20 cellular contexts compared by ENCODE assay signal in genomic region chr19:48487544-48487943, GRCh38. TPM values are rescaled to one million over a fixed set of nuclear protein-coding genes. Genes with fewer than 3 reads are reported as not detected.
DNase-seq lines count a peak whose midpoint lies in the region; ATAC-seq, FAIRE-seq and TF ChIP-seq lines count a peak whose summit lies in the region.
"Had no signal": no experiment of that assay in that cellular context is flagged by ENCODE, and none has a peak within 500 bp of the region (broad histone marks: within the 10 kb centered on the region; RNA-seq: fewer than 3 reads in every experiment).

No MANE protein-coding gene starts in this region.

- no peaks in the 10 kb centered on the region for H3K9me3 ChIP-seq in right cardiac atrium (ENCODE audit: control insufficient read depth, low read length)
- no peaks in the 10 kb centered on the region for H3K9me3 ChIP-seq in endothelial cell of umbilical vein (replicated peaks; ENCODE audit: control insufficient read depth, insufficient read depth, low read length)
- H3K9me3 ChIP-seq in osteoblast (ENCODE audit: low read depth, low read length) = no peaks in the 10 kb centered on the region
- H3K9me3 ChIP-seq: MG63, prostate gland, transverse colon had no signal

- no peaks in the 10 kb centered on the region for H3K9me1 ChIP-seq in endothelial cell of umbilical vein (replicated peaks; ENCODE audit: control insufficient read depth, extremely low read depth, insufficient read depth, low read length)

- H2AFZ ChIP-seq in endothelial cell of umbilical vein (ENCODE audit: low read depth, low read length) = no peak overlapping the region
- H2AFZ ChIP-seq in osteoblast (ENCODE audit: low read length) = no peak overlapping the region

- peak overlapping the region; percentile 42 for H3K4me2 ChIP-seq in endothelial cell of umbilical vein (ENCODE audit: insufficient read depth, low read length)
- H3K4me2 ChIP-seq in osteoblast (ENCODE audit: insufficient read depth, low read length) = peak overlapping the region; percentile 73

- CTCF ChIA-PET in endothelial cell of umbilical vein (lab: Charles Lee) = interaction anchor here (0.8 to 5.3 kb wide), 9 partner anchors 9 to 173 kb away, joined by 3 to 203 read pairs (median 5); partner anchors contain the start of gene KDELR1

- FAIRE-seq in endothelial cell of umbilical vein (lab: Jason Lieb, UNC) = no peak
- FAIRE-seq: GM12892 had no signal

- no peaks in the 10 kb centered on the region for H4K20me1 ChIP-seq in endothelial cell of umbilical vein (replicated peaks; ENCODE audit: control insufficient read depth, extremely low read depth, insufficient read depth, low read length)
- no peaks in the 10 kb centered on the region for H4K20me1 ChIP-seq in osteoblast (ENCODE audit: insufficient read depth, low read length)

- H3K79me2 ChIP-seq in endothelial cell of umbilical vein (ENCODE audit: control insufficient read depth, insufficient read depth, low read length) (no peaks in the 10 kb centered on the region), osteoblast (ENCODE audit: insufficient read depth, low read length) (no peaks in the 10 kb centered on the region)

- no peak overlapping the region for H3K9ac ChIP-seq in endothelial cell of umbilical vein (replicated peaks; ENCODE audit: extremely low read depth, insufficient read depth, low read length)

- peak overlapping the region; percentile 6 for H3K27ac ChIP-seq in right cardiac atrium (ENCODE audit: low read length)
- H3K27ac ChIP-seq in endothelial cell of umbilical vein (ENCODE audit: insufficient read depth, low read depth, low read length) = no peak overlapping the region
- H3K27ac ChIP-seq in osteoblast (ENCODE audit: low read depth, low read length) = peak overlapping the region; percentile 48
- H3K27ac ChIP-seq: transverse colon had no signal

- H3K36me3 ChIP-seq in endothelial cell of umbilical vein (ENCODE audit: control insufficient read depth in 2 of 2, extremely low read depth in 1 of 2, insufficient read depth in 2 of 2, low read length in 2 of 2) (no peaks in the 10 kb centered on the region), osteoblast (ENCODE audit: insufficient read depth, low read length) (no peaks in the 10 kb centered on the region)
- H3K36me3 ChIP-seq: MG63, prostate gland, transverse colon had no signal

- H3K27me3 ChIP-seq in right cardiac atrium (ENCODE audit: control insufficient read depth, insufficient read depth) (no peaks in the 10 kb centered on the region), endothelial cell of umbilical vein (ENCODE audit: control insufficient read depth in 2 of 2, insufficient read depth in 2 of 2, low read length in 2 of 2) (peaks cover 3 to 7% of the 10 kb centered on the region in 2 experiments), osteoblast (ENCODE audit: insufficient read depth, low read length) (no peaks in the 10 kb centered on the region)
- H3K27me3 ChIP-seq: MG63 had no signal

- POLR2A ChIA-PET in endothelial cell of umbilical vein (lab: Charles Lee) = interaction anchor here (0.6 kb wide), 1 partner anchor 86 kb away, joined by 3 read pairs; no protein-coding TSS in a partner anchor

- DNase-seq in right cardiac atrium = no peak
- DNase-seq in cardiac septum (ENCODE audit: low spot score) = no peak
- no peak for DNase-seq in endothelial cell of umbilical vein (ENCODE audit: low read depth, low spot score)
- peak; percentile 88 for DNase-seq in osteoblast (ENCODE audit: insufficient read length, low spot score, missing footprints)
- DNase-seq in DMS 273 (lab: John Stamatoyannopoulos, UW; ENCODE audit: unreplicated experiment) = no peak
- no peak for DNase-seq in LoVo (ENCODE audit: low spot score)
- no peak for DNase-seq in stimulated activated CD4-positive, alpha-beta T cell treated with anti-CD3 and anti-CD28 coated beads, Interleukin-2, amount 100 ng/mL, for 24 hours
- DNase-seq: activated CD4-positive, alpha-beta memory T cell treated with anti-CD3 and anti-CD28 coated beads for 36 hours; activated naive CD8-positive, alpha-beta T cell treated with anti-CD3 and anti-CD28 coated beads, Interleukin-2, amount 50 U/mL, for 24 hours; activated T-cell treated with anti-CD3 and anti-CD28 coated beads, Interleukin-2, amount 50 U/mL, for 48 hours; H9; islet precursor cell; NCI-H524 treated with DMSO at 0.1 percent for 48 hours; OCI-M1 had no signal

- TF ChIP-seq CTCF in endothelial cell of umbilical vein (IDR thresholded peaks at IDR 0.05; ENCODE audit: extremely low read depth in 1 of 2, insufficient read depth in 1 of 2, low read depth in 1 of 2, low read length in 2 of 2) = no peak
- no peak for TF ChIP-seq CTCF in osteoblast (IDR thresholded peaks at IDR 0.05; ENCODE audit: extremely low read depth, low read depth, low read length)

- intact Hi-C loops in right cardiac atrium (cut with DNase I) = loop anchor here in 1 of 4 donors (5.0 kb wide), 1 partner anchor 100 kb away; no protein-coding TSS in a partner anchor
- intact Hi-C loops in cardiac septum (cut with DNase I) = no loop called here
- intact Hi-C loops in endothelial cell of umbilical vein (cut with micrococcal nuclease) = no loop called here

- H3K4me3 ChIP-seq in right cardiac atrium (ENCODE audit: low read length) = no peak overlapping the region
- no peak overlapping the region for H3K4me3 ChIP-seq in endothelial cell of umbilical vein (replicated peaks in 1 of 3; ENCODE audit: insufficient read depth in 1 of 3, low read depth in 1 of 3, low read length in 3 of 3)
- H3K4me3 ChIP-seq in osteoblast (ENCODE audit: insufficient read depth, low read length) = peak overlapping the region; percentile 43
- H3K4me3 ChIP-seq: MG63, prostate gland, transverse colon had no signal

- no TSS peak for BruUV-seq in endothelial cell of umbilical vein (replicated peaks; lab: Mats Ljungman, UMichigan)

- ATAC-seq in right cardiac atrium = no peak
- ATAC-seq in GM18520 (IDR thresholded peaks at IDR 0.05; ENCODE audit: unreplicated experiment) = no peak
- ATAC-seq: activated naive CD8-positive, alpha-beta T cell treated with anti-CD3 and anti-CD28 coated beads, Interleukin-2, amount 50 U/mL, for 24 hours had no signal

- WGBS in right cardiac atrium = 79% methylated on average over 6 of the region's 6 CpGs

- H3K4me1 ChIP-seq in right cardiac atrium (ENCODE audit: control insufficient read depth, insufficient read depth, low read length) (no peaks in the 10 kb centered on the region), endothelial cell of umbilical vein (ENCODE audit: control insufficient read depth, extremely low read depth, insufficient read depth, low read length) (peaks cover 10% of the 10 kb centered on the region), osteoblast (ENCODE audit: insufficient read depth, low read length) (peaks cover 17% of the 10 kb centered on the region)

- no peak for TF ChIP-seq POLR2A in endothelial cell of umbilical vein (IDR thresholded peaks at IDR 0.05; ENCODE audit: low read depth, low read length)

- dilution Hi-C loops in endothelial cell of umbilical vein (cut with MboI; ENCODE audit: extremely low pct_ligation_motif_present, low sequenced_read_pairs) = no loop called here

RNA-seq across cellular contexts. Expression of gene CYTH2, which starts 18.4 kb away (rescaled TPM):
- total RNA-seq in right cardiac atrium (10 to 100 TPM; 26.0 to 35.0 (median 29.2) TPM), cardiac septum (46.4 TPM), endothelial cell of umbilical vein (119 and 125 TPM in 2 replicates), osteoblast (63.6 and 66.2 TPM in 2 replicates)
- polyA plus RNA-seq in right cardiac atrium (27.4 TPM), endothelial cell of umbilical vein (98.4 and 98.6 TPM in 2 replicates)
- polyA plus RNA-seq in endothelial cell of umbilical vein (2011; cell fraction: cytosol; rRNA removed) = 91.8 and 108 TPM in 2 replicates
- polyA plus RNA-seq in endothelial cell of umbilical vein (2011; cell fraction: nucleus; rRNA removed) = 309 and 317 TPM in 2 replicates
- polyA plus RNA-seq in endothelial cell of umbilical vein (2012) = 61.0 and 67.4 TPM in 2 replicates
- polyA minus RNA-seq in endothelial cell of umbilical vein = 85.6 and 95.7 TPM in 2 replicates
- 14.1 TPM for polyA minus RNA-seq in endothelial cell of umbilical vein (2011; cell fraction: cytosol; rRNA and poly(A)+ RNA removed)
- 109 and 123 TPM in 2 replicates for polyA minus RNA-seq in endothelial cell of umbilical vein (2011; cell fraction: nucleus; rRNA and poly(A)+ RNA removed)

RNA-seq across cellular contexts. Expression of gene LMTK3, which starts 24.1 kb away (rescaled TPM):
- total RNA-seq in right cardiac atrium (1 to 10 TPM; 3.1 to 7.2 (median 5.5) TPM), cardiac septum (3.0 TPM), endothelial cell of umbilical vein (0.11 TPM in 1 of 2 replicates, not detected in the other), osteoblast (not detected in 2 replicates)
- polyA plus RNA-seq in right cardiac atrium (2.9 TPM), endothelial cell of umbilical vein (0.05 and 0.14 TPM in 2 replicates)
- 0.01 TPM in 1 of 2 replicates, not detected in the other for polyA plus RNA-seq in endothelial cell of umbilical vein (2011; cell fraction: cytosol; rRNA removed)
- polyA plus RNA-seq in endothelial cell of umbilical vein (2011; cell fraction: nucleus; rRNA removed) = 0.04 TPM in 1 of 2 replicates, not detected in the other
- polyA plus RNA-seq in endothelial cell of umbilical vein (2012) = 0.16 and 0.35 TPM in 2 replicates
- not detected in 2 replicates for polyA minus RNA-seq in endothelial cell of umbilical vein
- 0.51 TPM for polyA minus RNA-seq in endothelial cell of umbilical vein (2011; cell fraction: cytosol; rRNA and poly(A)+ RNA removed)
- 0.24 TPM in 1 of 2 replicates, not detected in the other for polyA minus RNA-seq in endothelial cell of umbilical vein (2011; cell fraction: nucleus; rRNA and poly(A)+ RNA removed)
- total RNA-seq: glomerular endothelial cell had no signal

RNA-seq across cellular contexts. Expression of gene KCNJ14, which starts 32.2 kb away (rescaled TPM):
- total RNA-seq in right cardiac atrium = under 1 TPM; 0.20 to 0.75 (median 0.23) TPM
- 0.16 TPM for polyA plus RNA-seq in right cardiac atrium
- 0.32 TPM for total RNA-seq in cardiac septum
- 0.92 and 1.4 TPM in 2 replicates for total RNA-seq in endothelial cell of umbilical vein
- polyA plus RNA-seq in endothelial cell of umbilical vein = 0.26 and 0.32 TPM in 2 replicates
- polyA plus RNA-seq in endothelial cell of umbilical vein (2011; cell fraction: cytosol; rRNA removed) = 0.20 and 0.22 TPM in 2 replicates
- polyA plus RNA-seq in endothelial cell of umbilical vein (2011; cell fraction: nucleus; rRNA removed) = 1.5 and 1.7 TPM in 2 replicates
- 0.27 and 0.33 TPM in 2 replicates for polyA plus RNA-seq in endothelial cell of umbilical vein (2012)
- polyA minus RNA-seq in endothelial cell of umbilical vein = 0.62 and 0.80 TPM in 2 replicates
- polyA minus RNA-seq in endothelial cell of umbilical vein (2011; cell fraction: cytosol; rRNA and poly(A)+ RNA removed) = 1.7 TPM
- 1.3 and 1.7 TPM in 2 replicates for polyA minus RNA-seq in endothelial cell of umbilical vein (2011; cell fraction: nucleus; rRNA and poly(A)+ RNA removed)
- total RNA-seq in osteoblast = 0.59 and 0.72 TPM in 2 replicates

RNA-seq across cellular contexts. Expression of gene GRWD1, which starts 41.8 kb away (rescaled TPM):
- total RNA-seq in right cardiac atrium (10 to 100 TPM; 16.0 to 20.4 (median 17.3) TPM), cardiac septum (17.5 TPM), endothelial cell of umbilical vein (52.7 and 52.8 TPM in 2 replicates), osteoblast (23.3 and 25.0 TPM in 2 replicates)
- polyA plus RNA-seq in right cardiac atrium (7.2 TPM), endothelial cell of umbilical vein (26.3 and 26.8 TPM in 2 replicates)
- polyA plus RNA-seq in endothelial cell of umbilical vein (2011; cell fraction: cytosol; rRNA removed) = 24.3 and 29.0 TPM in 2 replicates
- polyA plus RNA-seq in endothelial cell of umbilical vein (2011; cell fraction: nucleus; rRNA removed) = 18.1 and 25.8 TPM in 2 replicates
- 30.6 and 31.3 TPM in 2 replicates for polyA plus RNA-seq in endothelial cell of umbilical vein (2012)
- 12.5 and 21.5 TPM in 2 replicates for polyA minus RNA-seq in endothelial cell of umbilical vein
- 36.8 TPM for polyA minus RNA-seq in endothelial cell of umbilical vein (2011; cell fraction: cytosol; rRNA and poly(A)+ RNA removed)
- 9.3 and 11.5 TPM in 2 replicates for polyA minus RNA-seq in endothelial cell of umbilical vein (2011; cell fraction: nucleus; rRNA and poly(A)+ RNA removed)
